In the genomic region with DNA sequence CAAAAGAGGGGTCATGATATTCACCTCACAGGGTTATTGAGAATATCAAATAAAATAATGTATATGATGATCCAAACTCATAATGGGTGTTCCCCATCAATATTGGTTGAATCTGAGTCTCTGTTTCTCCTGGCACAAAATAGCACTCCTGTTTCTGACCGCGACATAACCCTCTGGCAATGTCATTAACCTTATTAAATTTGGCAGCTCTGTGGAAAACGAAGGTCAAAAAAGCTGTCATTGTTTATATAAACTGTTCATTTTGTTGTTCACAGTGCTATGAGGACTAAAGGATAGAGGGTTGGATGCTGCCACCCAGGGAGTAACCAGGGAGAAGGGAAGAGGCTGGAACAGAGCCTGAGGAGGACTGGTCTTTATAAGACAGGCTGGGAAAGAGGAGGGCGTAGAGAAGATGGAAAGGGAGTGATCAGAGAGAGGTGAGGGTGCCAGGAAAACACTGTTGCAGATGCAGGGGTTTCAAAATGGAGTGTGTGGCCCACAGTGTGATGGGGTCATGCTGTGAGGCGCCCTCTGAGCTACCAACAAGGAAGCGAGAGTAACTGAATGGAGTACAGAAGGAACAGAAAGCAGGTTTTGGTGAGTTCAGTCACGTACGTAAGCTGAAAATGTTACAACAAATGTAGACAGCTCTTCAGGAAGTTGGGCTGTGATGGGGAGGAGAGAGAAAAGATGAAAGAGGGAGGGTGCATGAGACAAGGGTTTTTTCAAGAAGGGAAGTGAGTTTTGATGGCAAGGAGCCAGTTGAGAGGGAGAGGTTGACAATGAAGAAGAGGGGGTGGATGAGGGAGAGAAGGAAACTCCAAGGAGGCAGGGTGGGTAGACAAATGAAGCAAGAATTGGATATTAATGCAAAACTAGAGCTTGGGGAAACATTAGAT, we compare ENCODE assay signal across 9 cellular contexts.
DNase-seq lines count a peak whose midpoint lies in the region; ATAC-seq and TF ChIP-seq lines count a peak whose summit lies in the region.
"Had no signal": no experiment of that assay in that cellular context is flagged by ENCODE, and none has a peak within 500 bp of the region (broad histone marks: within the 10 kb centered on the region; RNA-seq: fewer than 3 reads in every experiment).

No MANE protein-coding gene starts in this region.

- H3K36me3 Mint-ChIP-seq in activated CD8-positive, alpha-beta memory T cell treated with anti-CD3 and anti-CD28 coated beads, Interleukin-2, amount 10 ng/mL, durations not matched to agents 7 days and 5 days, result peaks cover 14% of the 10 kb centered on the region

- no peaks in the 10 kb centered on the region for H3K27me3 Mint-ChIP-seq in activated CD8-positive, alpha-beta memory T cell treated with anti-CD3 and anti-CD28 coated beads, Interleukin-2, amount 10 ng/mL, durations not matched to agents 7 days and 5 days

- no peak for TF ChIP-seq CTCF in OCI-LY3 (IDR thresholded peaks at IDR 0.05; ENCODE audit: low read depth, low read length)
- no peak for TF ChIP-seq CTCF in gastroesophageal sphincter (IDR thresholded peaks at IDR 0.05)
- no peak for TF ChIP-seq CTCF in ovary (IDR thresholded peaks at IDR 0.05)
- no peak for TF ChIP-seq CTCF in lower leg skin (IDR thresholded peaks at IDR 0.05)

- intact Hi-C loops in ovary (cut with DNase I) (no loop called here), lower leg skin (cut with DNase I; ENCODE audit: low total_unique reads) (no loop called here)

- H3K36me3 ChIP-seq in OCI-LY3 (replicated peaks; ENCODE audit: low read depth, low read length) (peaks cover 5% of the 10 kb centered on the region), gastroesophageal sphincter (no peaks in the 10 kb centered on the region), ovary (no peaks in the 10 kb centered on the region)

- H3K9ac ChIP-seq in OCI-LY3 (ENCODE audit: low read length), result peak overlapping the region; percentile 85

- H3K27me3 ChIP-seq in OCI-LY3 (ENCODE audit: low read depth, low read length) (no peaks in the 10 kb centered on the region), gastroesophageal sphincter (no peaks in the 10 kb centered on the region), ovary (no peaks in the 10 kb centered on the region)

- no peaks in the 10 kb centered on the region for H4K20me1 ChIP-seq in OCI-LY3 (ENCODE audit: insufficient read depth, low read length)

- H3K4me3 ChIP-seq in OCI-LY3 (ENCODE audit: low read length) (peak overlapping the region; percentile 30; the same call in 1 of the 2 replicates), gastroesophageal sphincter (no peak overlapping the region), ovary (no peak overlapping the region), lower leg skin (ENCODE audit: low read depth, poor library complexity, severe bottlenecking) (no peak overlapping the region)

- no peaks in the 10 kb centered on the region for H3K9me3 ChIP-seq in OCI-LY3 (ENCODE audit: insufficient read depth, low read length)
- no peaks in the 10 kb centered on the region for H3K9me3 ChIP-seq in gastroesophageal sphincter
- no peaks in the 10 kb centered on the region for H3K9me3 ChIP-seq in ovary

- H3K27ac ChIP-seq in OCI-LY3 (ENCODE audit: low read length), result peak overlapping the region; percentile 100
- peak overlapping the region in 2 of 4 donors; percentile 14 to 25 for H3K27ac ChIP-seq in gastroesophageal sphincter
- no peak overlapping the region for H3K27ac ChIP-seq in ovary
- H3K27ac ChIP-seq: VCaP had no signal

- 59 to 69% methylated on average over 8 of the region's 8 CpGs for WGBS in gastroesophageal sphincter (ENCODE audit: low coverage in 1 of 2), 2 donors
- WGBS in ovary, 3 donors, result 79 to 89% (median 87%) methylated on average over 8 of the region's 8 CpGs
- WGBS in lower leg skin, 2 donors, result 68 to 70% methylated on average over 8 of the region's 8 CpGs

- H3K4me2 ChIP-seq in OCI-LY3 (ENCODE audit: low read length), result peak overlapping the region; percentile 54

- peak; percentile 70 for DNase-seq in activated CD8-positive, alpha-beta memory T cell treated with anti-CD3 and anti-CD28 coated beads, Interleukin-2, amount 10 ng/mL, durations not matched to agents 7 days and 5 days
- no peak for DNase-seq in activated CD8-positive, alpha-beta memory T cell treated with anti-CD3 and anti-CD28 coated beads, Interleukin-2, amount 50 U/mL, for 48 hours
- no peak for DNase-seq in ovary
- DNase-seq in cortex of kidney (lab: John Stamatoyannopoulos, UW), result no peak
- DNase-seq in lower leg skin (ENCODE audit: low spot score in 2 of 2), result no peak

- peak; percentile 88 for ATAC-seq in activated CD8-positive, alpha-beta memory T cell treated with anti-CD3 and anti-CD28 coated beads, Interleukin-2, amount 10 ng/mL, durations not matched to agents 7 days and 5 days
- ATAC-seq in HG02840 (IDR thresholded peaks at IDR 0.05; ENCODE audit: low FRiP score, unreplicated experiment) (peak; percentile 95), gastroesophageal sphincter (peak; percentile 34)

- TF ChIP-seq POLR2A in gastroesophageal sphincter (IDR thresholded peaks at IDR 0.05) (no peak), ovary (IDR thresholded peaks at IDR 0.05) (no peak), lower leg skin (IDR thresholded peaks at IDR 0.05) (no peak)

- no peak overlapping the region for H2AFZ ChIP-seq in OCI-LY3 (ENCODE audit: low read depth, low read length)

- CTCF ChIA-PET in activated CD8-positive, alpha-beta memory T cell treated with anti-CD3 and anti-CD28 coated beads, Interleukin-2, amount 10 ng/mL, durations not matched to agents 7 days and 5 days (lab: Charles Lee), result interaction anchor here (0.6 to 2.8 kb wide), 14 partner anchors 8 to 451 kb away, joined by 3 to 19 read pairs (median 6); no protein-coding TSS in a partner anchor

- peaks cover 48% of the 10 kb centered on the region for H3K4me1 Mint-ChIP-seq in activated CD8-positive, alpha-beta memory T cell treated with anti-CD3 and anti-CD28 coated beads, Interleukin-2, amount 10 ng/mL, durations not matched to agents 7 days and 5 days

- no peaks in the 10 kb centered on the region for H3K79me2 ChIP-seq in OCI-LY3 (ENCODE audit: low read length)

- peak overlapping the region; percentile 85 for H3K27ac Mint-ChIP-seq in activated CD8-positive, alpha-beta memory T cell treated with anti-CD3 and anti-CD28 coated beads, Interleukin-2, amount 10 ng/mL, durations not matched to agents 7 days and 5 days

- peak overlapping the region; percentile 35 for H3K4me3 Mint-ChIP-seq in activated CD8-positive, alpha-beta memory T cell treated with anti-CD3 and anti-CD28 coated beads, Interleukin-2, amount 10 ng/mL, durations not matched to agents 7 days and 5 days

- peaks cover 2% of the 10 kb centered on the region for H3K9me3 Mint-ChIP-seq in activated CD8-positive, alpha-beta memory T cell treated with anti-CD3 and anti-CD28 coated beads, Interleukin-2, amount 10 ng/mL, durations not matched to agents 7 days and 5 days (ENCODE audit: low read depth)

- H3K4me1 ChIP-seq in OCI-LY3 (ENCODE audit: low read length) (peaks cover 70% of the 10 kb centered on the region), gastroesophageal sphincter (peaks cover 0 to 15% (median under 1%) of the 10 kb centered on the region in 3 donors), ovary (ENCODE audit: insufficient read depth) (peaks cover under 1% of the 10 kb centered on the region)

- TF ChIP-seq EP300 in gastroesophageal sphincter (IDR thresholded peaks at IDR 0.05) (no peak), ovary (IDR thresholded peaks at IDR 0.05) (no peak)

Comparison
In these comparisons a context has a peak if more than half of its experiments do, and no peak if none do; other contexts are left out.
1. ATAC-seq: peak in every context shown above with its lines; median percentile 95 in HG02840; 88 in activated CD8-positive, alpha-beta memory T cell treated with anti-CD3 and anti-CD28 coated beads, Interleukin-2, amount 10 ng/mL, durations not matched to agents 7 days and 5 days; 34 in gastroesophageal sphincter.